In genomic region chr14:102086972-102087761, GRCh38 we compare ENCODE assay signal across 8 cellular contexts. TPM values are rescaled to one million over a fixed set of nuclear protein-coding genes. Genes with fewer than 3 reads are reported as not detected.
DNase-seq lines count a peak whose midpoint lies in the region; TF ChIP-seq lines count a peak whose summit lies in the region.

TSS of gene HSP90AA1 (minus strand) at chr14:102087044. CDS start at chr14:102086378, 666 bp downstream.

- H3K4me1 ChIP-seq in HEK293 (ENCODE audit: control insufficient read depth, insufficient read depth, low read length): peaks cover 8% of the 10 kb centered on the region; the same call in 1 of the 2 replicates
- peaks cover 34% of the 10 kb centered on the region for H3K4me1 ChIP-seq in SJSA1 (replicated peaks)
- peaks cover 25 to 30% of the 10 kb centered on the region in 2 experiments for H3K4me1 ChIP-seq in neutrophil (ENCODE audit: control insufficient read depth in 1 of 2, insufficient read depth in 1 of 2, low read depth in 1 of 2, low read length in 1 of 2)

- CTCF ChIA-PET in HEK293 (lab: Yijun Ruan, JAX): interaction anchor here (1.1 to 1.6 kb wide), 2 partner anchors 9 to 126 kb away, joined by 3 to 5 read pairs; no protein-coding TSS in a partner anchor

- peak within 1 kb of the TSS; percentile 89 for H3K4me3 ChIP-seq in HEK293 (ENCODE audit: low read depth, low read length)
- H3K4me3 ChIP-seq in SJSA1: peak within 1 kb of the TSS; percentile 69
- H3K4me3 ChIP-seq in neutrophil (ENCODE audit: low read depth in 1 of 2, low read length in 1 of 2): peak within 1 kb of the TSS; percentile 94 to 99

- H3K27ac ChIP-seq in HEK293 (ENCODE audit: extremely low read depth, low read depth, low read length): peak within 1 kb of the TSS; percentile 98
- H3K27ac ChIP-seq in SJSA1: peak within 1 kb of the TSS; percentile 95
- H3K27ac ChIP-seq in neutrophil: peak within 1 kb of the TSS; percentile 92

- H3K36me3 ChIP-seq in HEK293 (ENCODE audit: control insufficient read depth in 2 of 2, insufficient read depth in 1 of 2, low read length in 2 of 2) (peaks cover 22 to 41% of the 10 kb centered on the region in 2 experiments), SJSA1 (peaks cover 47% of the 10 kb centered on the region), neutrophil (peaks cover 35% of the 10 kb centered on the region)

- POLR2A ChIA-PET in HEK293 (lab: Yijun Ruan, JAX): interaction anchor here (0.6 to 1.4 kb wide), 8 partner anchors 9 to 227 kb away, joined by 3 to 7 read pairs (median 4); no protein-coding TSS in a partner anchor

- TF ChIP-seq CTCF in HEK293 (tag by site-specific recombination; IDR thresholded peaks at IDR 0.05): peak; percentile 70
- TF ChIP-seq CTCF in neutrophil (IDR thresholded peaks at IDR 0.05): peak; percentile 40
- no peak for TF ChIP-seq CTCF in subcutaneous adipose tissue (IDR thresholded peaks at IDR 0.05; ENCODE audit: low read depth)

- no peaks in the 10 kb centered on the region for H3K27me3 ChIP-seq in SJSA1 (replicated peaks)
- H3K27me3 ChIP-seq in neutrophil: no peaks in the 10 kb centered on the region

- DNase-seq in GM03348 (ENCODE audit: low spot score) (peak; percentile 99), MV-4-11 (lab: John Stamatoyannopoulos, UW) (peak; percentile 87), SJSA1 (ENCODE audit: low read depth in 1 of 2, low spot score in 2 of 2) (peak; percentile 92 to 97), foreskin melanocyte (peak; percentile 80)
- peak; percentile 92 to 95 (median 94) for DNase-seq in activated naive CD4-positive, alpha-beta T cell (lab: John Stamatoyannopoulos, UW)

- H3K9me3 ChIP-seq in HEK293 (ENCODE audit: control insufficient read depth, insufficient read depth, low read depth, low read length) (no peaks in the 10 kb centered on the region), SJSA1 (replicated peaks) (no peaks in the 10 kb centered on the region), neutrophil (no peaks in the 10 kb centered on the region)

TF ChIP-seq in HEK293, 187 proteins besides CTCF, POLR2A, EP300 and RAD21 (continues in another document):
- TF ChIP-seq ZNF747 (tag by site-specific recombination; IDR thresholded peaks at IDR 0.05) (no peak), ZBTB21 (tag by site-specific recombination; IDR thresholded peaks at IDR 0.05) (no peak), ZNF837 (tag by site-specific recombination; IDR thresholded peaks at IDR 0.05) (no peak), ZNF10 (tag by site-specific recombination; IDR thresholded peaks at IDR 0.05) (no peak), ZEB2 (tag by site-specific recombination; IDR thresholded peaks at IDR 0.05) (peak; percentile 47), ZNF423 (tag by site-specific recombination; IDR thresholded peaks at IDR 0.05) (peak; percentile 60), ZNF660 (tag by site-specific recombination; IDR thresholded peaks at IDR 0.05) (peak; percentile 93), ZBTB17 (tag by site-specific recombination; IDR thresholded peaks at IDR 0.05) (0 out of 2 replicates have a peak, but pooled peaks have one; percentile 66), FEZF1 (tag by site-specific recombination; IDR thresholded peaks at IDR 0.05) (peak; percentile 16; the same call in 1 of the 2 replicates), ZNF426 (tag by site-specific recombination; IDR thresholded peaks at IDR 0.05) (no peak), KLF17 (tag by site-specific recombination; IDR thresholded peaks at IDR 0.05) (peak; percentile 82), ZBTB11 (tag by site-specific recombination; conservative IDR thresholded peaks at IDR 0.05; ENCODE audit: low read depth) (peak; percentile 92), ZNF600 (tag by site-specific recombination; IDR thresholded peaks at IDR 0.05) (0 out of 2 replicates have a peak, but pooled peaks have one; percentile 11), TCF7L2 (IDR thresholded peaks at IDR 0.05; ENCODE audit: borderline replicate concordance, low read depth, low read length) (no peak), TRIM28 (IDR thresholded peaks at IDR 0.05; ENCODE audit: borderline replicate concordance, low read length) (peak; percentile 44; the same call in 1 of the 2 replicates), ZNF629 (tag by site-specific recombination; IDR thresholded peaks at IDR 0.05) (peak; percentile 21; the same call in 1 of the 2 replicates), ZBTB48 (tag by site-specific recombination; IDR thresholded peaks at IDR 0.05) (peak; percentile 81), ZNF280D (tag by site-specific recombination; IDR thresholded peaks at IDR 0.05) (no peak), ZNF366 (tag by site-specific recombination; conservative IDR thresholded peaks at IDR 0.05) (no peak)
- TF ChIP-seq, protein P1, sequence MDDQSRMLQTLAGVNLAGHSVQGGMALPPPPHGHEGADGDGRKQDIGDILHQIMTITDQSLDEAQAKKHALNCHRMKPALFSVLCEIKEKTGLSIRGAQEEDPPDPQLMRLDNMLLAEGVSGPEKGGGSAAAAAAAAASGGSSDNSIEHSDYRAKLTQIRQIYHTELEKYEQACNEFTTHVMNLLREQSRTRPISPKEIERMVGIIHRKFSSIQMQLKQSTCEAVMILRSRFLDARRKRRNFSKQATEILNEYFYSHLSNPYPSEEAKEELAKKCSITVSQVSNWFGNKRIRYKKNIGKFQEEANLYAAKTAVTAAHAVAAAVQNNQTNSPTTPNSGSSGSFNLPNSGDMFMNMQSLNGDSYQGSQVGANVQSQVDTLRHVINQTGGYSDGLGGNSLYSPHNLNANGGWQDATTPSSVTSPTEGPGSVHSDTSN (CRISPR knock-in tag; IDR thresholded peaks at IDR 0.05): no peak; the same call in 1 of the 2 replicates

RNA-seq across cellular contexts. Expression of gene HSP90AA1, which starts in this region (rescaled TPM):
- total RNA-seq in SJSA1 (2014; rRNA removed; shearing (Covaris generic)): 367 and 670 TPM in 2 replicates
- 100 to 1,000 TPM; 357 to 925 (median 530) TPM for total RNA-seq in subcutaneous adipose tissue

Comparison
In these comparisons a context has a peak if more than half of its experiments do, and no peak if none do; other contexts are left out.
1. Peak in every context shown above with its lines: DNase-seq, H3K4me3 ChIP-seq and H3K27ac ChIP-seq.